In the genomic region with DNA sequence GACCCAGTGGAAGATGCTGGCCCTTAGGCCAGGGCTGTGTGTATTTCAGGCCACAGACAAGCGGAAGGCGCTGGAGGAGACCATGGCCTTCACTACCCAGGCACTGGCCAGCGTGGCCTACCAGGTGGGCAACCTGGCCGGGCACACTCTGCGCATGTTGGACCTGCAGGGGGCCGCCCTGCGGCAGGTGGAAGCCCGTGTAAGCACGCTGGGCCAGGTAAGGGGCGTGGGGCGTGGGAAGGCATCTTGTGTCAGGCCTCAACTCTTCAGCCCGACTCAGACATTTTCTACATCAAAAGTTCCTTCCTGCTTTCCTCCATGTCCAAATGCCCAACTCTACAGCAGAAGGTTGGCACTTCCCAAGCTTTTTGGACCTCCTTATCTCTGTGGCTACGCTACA, we compare ENCODE assay signal across 14 cellular contexts. TPM values are rescaled to one million over a fixed set of nuclear protein-coding genes. Genes with fewer than 3 reads are reported as not detected.
A peak's percentile ranks its signal among the peaks of the same experiment; 100 is the strongest.
DNase-seq lines count a peak whose midpoint lies in the region; ATAC-seq and TF ChIP-seq lines count a peak whose summit lies in the region.
"Had no signal": no experiment of that assay in that cellular context is flagged by ENCODE, and none has a peak within 500 bp of the region (broad histone marks: within the 10 kb centered on the region; RNA-seq: fewer than 3 reads in every experiment).

No MANE protein-coding gene starts in this region.

- H3K4me3 Mint-ChIP-seq in activated CD4-positive, alpha-beta T cell treated with anti-CD3 and anti-CD28 coated beads, Interleukin-2, amount 10 ng/mL, durations not matched to agents 7 days and 5 days = peak overlapping the region; percentile 62
- peak overlapping the region in 1 of 2 donors; percentile 33 for H3K4me3 Mint-ChIP-seq in stimulated activated naive B cell treated with anti-CD40 and anti-IgM and Interleukin-4, amounts not matched to agents 10 μg/mL and 1 μg/mL and 100 μg/mL, for 72 hours

- no peaks in the 10 kb centered on the region for H3K9me2 ChIP-seq in MM.1S (replicated peaks; ENCODE audit: insufficient read depth, low read length)

- POLR2A ChIA-PET in activated CD4-positive, alpha-beta T cell treated with anti-CD3 and anti-CD28 coated beads, Interleukin-2, amount 10 ng/mL, durations not matched to agents 7 days and 5 days (lab: Charles Lee) = no interaction called here

- CTCF ChIA-PET in activated CD4-positive, alpha-beta T cell treated with anti-CD3 and anti-CD28 coated beads, Interleukin-2, amount 10 ng/mL, durations not matched to agents 7 days and 5 days (lab: Charles Lee) = interaction anchor here (1.3 kb wide), 1 partner anchor 19 kb away, joined by 4 read pairs; no protein-coding TSS in a partner anchor

- no peak for ATAC-seq in stimulated activated naive B cell treated with anti-CD40 and anti-IgM and Interleukin-4, amounts not matched to agents 10 μg/mL and 1 μg/mL and 100 μg/mL, for 72 hours (replicated peaks)
- ATAC-seq in GM21723 (IDR thresholded peaks at IDR 0.05; ENCODE audit: unreplicated experiment) = no peak

- H3K27ac ChIP-seq in OCI-LY3 (ENCODE audit: low read length) = peak overlapping the region; percentile 61
- H3K27ac ChIP-seq in MM.1S (ENCODE audit: low read length) = no peak overlapping the region
- H3K27ac ChIP-seq: A549 had no signal

- no peak overlapping the region for H2AFZ ChIP-seq in OCI-LY3 (ENCODE audit: low read depth, low read length)
- no peak overlapping the region for H2AFZ ChIP-seq in MM.1S (ENCODE audit: low read length)

- H3K36me3 ChIP-seq in OCI-LY3 (replicated peaks; ENCODE audit: low read depth, low read length) (peaks cover 11% of the 10 kb centered on the region), MM.1S (replicated peaks; ENCODE audit: insufficient read depth, low read length) (no peaks in the 10 kb centered on the region)

- peaks cover 54% of the 10 kb centered on the region for H3K36me3 Mint-ChIP-seq in activated CD4-positive, alpha-beta T cell treated with anti-CD3 and anti-CD28 coated beads, Interleukin-2, amount 10 ng/mL, durations not matched to agents 7 days and 5 days (ENCODE audit: low read depth)
- H3K36me3 Mint-ChIP-seq in stimulated activated naive B cell treated with anti-CD40 and anti-IgM and Interleukin-4, amounts not matched to agents 10 μg/mL and 1 μg/mL and 100 μg/mL, for 72 hours = peaks cover 26 to 47% of the 10 kb centered on the region in 2 donors

- no peaks in the 10 kb centered on the region for H3K79me2 ChIP-seq in OCI-LY3 (ENCODE audit: low read length)
- no peaks in the 10 kb centered on the region for H3K79me2 ChIP-seq in MM.1S (ENCODE audit: low read length)

- H3K27me3 ChIP-seq in OCI-LY3 (ENCODE audit: low read depth, low read length) = no peaks in the 10 kb centered on the region
- peaks cover 34% of the 10 kb centered on the region for H3K27me3 ChIP-seq in MM.1S (replicated peaks; ENCODE audit: insufficient read depth, low read length)

- peaks cover 75% of the 10 kb centered on the region for H3K4me1 Mint-ChIP-seq in activated CD4-positive, alpha-beta T cell treated with anti-CD3 and anti-CD28 coated beads, Interleukin-2, amount 10 ng/mL, durations not matched to agents 7 days and 5 days
- peaks cover 62 to 79% of the 10 kb centered on the region in 2 donors for H3K4me1 Mint-ChIP-seq in stimulated activated naive B cell treated with anti-CD40 and anti-IgM and Interleukin-4, amounts not matched to agents 10 μg/mL and 1 μg/mL and 100 μg/mL, for 72 hours

- H3K9me3 ChIP-seq in OCI-LY3 (ENCODE audit: insufficient read depth, low read length) = no peaks in the 10 kb centered on the region
- H3K9me3 ChIP-seq in MM.1S (replicated peaks; ENCODE audit: insufficient read depth, low read length) = no peaks in the 10 kb centered on the region
- H3K9me3 ChIP-seq: A549 had no signal

- no peaks in the 10 kb centered on the region for H3K9me3 Mint-ChIP-seq in activated CD4-positive, alpha-beta T cell treated with anti-CD3 and anti-CD28 coated beads, Interleukin-2, amount 10 ng/mL, durations not matched to agents 7 days and 5 days
- H3K9me3 Mint-ChIP-seq in stimulated activated naive B cell treated with anti-CD40 and anti-IgM and Interleukin-4, amounts not matched to agents 10 μg/mL and 1 μg/mL and 100 μg/mL, for 72 hours = peaks cover 0 to 2% of the 10 kb centered on the region in 2 donors

- H3K4me1 ChIP-seq in OCI-LY3 (ENCODE audit: low read length) (peaks cover 76% of the 10 kb centered on the region), MM.1S (ENCODE audit: low read length) (no peaks in the 10 kb centered on the region)

- H3K4me3 ChIP-seq in OCI-LY3 (ENCODE audit: low read length) (peak overlapping the region; percentile 8; the same call in 1 of the 2 replicates), MM.1S (ENCODE audit: low read length) (no peak overlapping the region)
- H3K4me3 ChIP-seq: A549 had no signal

- no peaks in the 10 kb centered on the region for H3F3A ChIP-seq in MM.1S (ENCODE audit: insufficient read depth, low read length)

- H3K4me2 ChIP-seq in OCI-LY3 (ENCODE audit: low read length) (peak overlapping the region; percentile 44), MM.1S (ENCODE audit: low read depth, low read length) (no peak overlapping the region)
- H3K4me2 ChIP-seq: A549 had no signal

- H3K9ac ChIP-seq in OCI-LY3 (ENCODE audit: low read length) = peak overlapping the region; percentile 14; the same call in 1 of the 2 replicates
- no peak overlapping the region for H3K9ac ChIP-seq in MM.1S (ENCODE audit: low read length)

- TF ChIP-seq CTCF in OCI-LY3 (IDR thresholded peaks at IDR 0.05; ENCODE audit: low read depth, low read length) (no peak), MM.1S (IDR thresholded peaks at IDR 0.05; ENCODE audit: low read length) (no peak)

- H4K20me1 ChIP-seq in OCI-LY3 (ENCODE audit: insufficient read depth, low read length) (no peaks in the 10 kb centered on the region), MM.1S (ENCODE audit: insufficient read depth, low read length) (no peaks in the 10 kb centered on the region)

- no peak for DNase-seq in activated CD4-positive, alpha-beta T cell treated with anti-CD3 and anti-CD28 coated beads, Interleukin-2, amount 10 ng/mL, durations not matched to agents 7 days and 5 days
- no peak for DNase-seq in activated CD4-positive, alpha-beta T cell treated with anti-CD3 and anti-CD28 coated beads for 48 hours
- peak; percentile 4 for DNase-seq in epidermal melanocyte (ENCODE audit: insufficient read length, low spot score)
- DNase-seq in stimulated activated naive B cell treated with anti-CD40 and anti-IgM and Interleukin-4, amounts not matched to agents 10 μg/mL and 1 μg/mL and 100 μg/mL, for 72 hours = no peak
- no peak for DNase-seq in NCI-H524 (lab: John Stamatoyannopoulos, UW)
- no peak for DNase-seq in MM.1S
- DNase-seq: DMS79 treated with DMSO at 0.1 percent for 48 hours; occipital lobe; stimulated activated CD4-positive, alpha-beta T cell treated with anti-CD3 and anti-CD28 coated beads, Interleukin-1b, Interleukin-23, amount 100 ng/mL, for 48 hours had no signal

- H3K27me3 Mint-ChIP-seq in activated CD4-positive, alpha-beta T cell treated with anti-CD3 and anti-CD28 coated beads, Interleukin-2, amount 10 ng/mL, durations not matched to agents 7 days and 5 days = no peaks in the 10 kb centered on the region
- no peaks in the 10 kb centered on the region for H3K27me3 Mint-ChIP-seq in stimulated activated naive B cell treated with anti-CD40 and anti-IgM and Interleukin-4, amounts not matched to agents 10 μg/mL and 1 μg/mL and 100 μg/mL, for 72 hours

- peak overlapping the region; percentile 86 for H3K27ac Mint-ChIP-seq in activated CD4-positive, alpha-beta T cell treated with anti-CD3 and anti-CD28 coated beads, Interleukin-2, amount 10 ng/mL, durations not matched to agents 7 days and 5 days
- H3K27ac Mint-ChIP-seq in stimulated activated naive B cell treated with anti-CD40 and anti-IgM and Interleukin-4, amounts not matched to agents 10 μg/mL and 1 μg/mL and 100 μg/mL, for 72 hours = peak overlapping the region; percentile 44

RNA-seq across cellular contexts. Expression of a gene that starts 6.0 kb away (rescaled TPM):
- 10 to 100 TPM; 58.4 to 59.4 TPM for total RNA-seq in activated CD4-positive, alpha-beta T cell treated with anti-CD3 and anti-CD28 coated beads, Interleukin-2, amount 10 ng/mL, durations not matched to agents 7 days and 5 days

RNA-seq across cellular contexts. Expression of a gene that starts 6.1 kb away (rescaled TPM):
- 10 to 100 TPM; 15.0 to 15.9 TPM for total RNA-seq in activated CD4-positive, alpha-beta T cell treated with anti-CD3 and anti-CD28 coated beads, Interleukin-2, amount 10 ng/mL, durations not matched to agents 7 days and 5 days
- total RNA-seq: fibroblast of villous mesenchyme had no signal

RNA-seq across cellular contexts. Expression of a gene that starts 14.1 kb away (rescaled TPM):
- total RNA-seq in activated CD4-positive, alpha-beta T cell treated with anti-CD3 and anti-CD28 coated beads, Interleukin-2, amount 10 ng/mL, durations not matched to agents 7 days and 5 days = not detected
- total RNA-seq: kidney epithelial cell had no signal
